In the genomic region with DNA sequence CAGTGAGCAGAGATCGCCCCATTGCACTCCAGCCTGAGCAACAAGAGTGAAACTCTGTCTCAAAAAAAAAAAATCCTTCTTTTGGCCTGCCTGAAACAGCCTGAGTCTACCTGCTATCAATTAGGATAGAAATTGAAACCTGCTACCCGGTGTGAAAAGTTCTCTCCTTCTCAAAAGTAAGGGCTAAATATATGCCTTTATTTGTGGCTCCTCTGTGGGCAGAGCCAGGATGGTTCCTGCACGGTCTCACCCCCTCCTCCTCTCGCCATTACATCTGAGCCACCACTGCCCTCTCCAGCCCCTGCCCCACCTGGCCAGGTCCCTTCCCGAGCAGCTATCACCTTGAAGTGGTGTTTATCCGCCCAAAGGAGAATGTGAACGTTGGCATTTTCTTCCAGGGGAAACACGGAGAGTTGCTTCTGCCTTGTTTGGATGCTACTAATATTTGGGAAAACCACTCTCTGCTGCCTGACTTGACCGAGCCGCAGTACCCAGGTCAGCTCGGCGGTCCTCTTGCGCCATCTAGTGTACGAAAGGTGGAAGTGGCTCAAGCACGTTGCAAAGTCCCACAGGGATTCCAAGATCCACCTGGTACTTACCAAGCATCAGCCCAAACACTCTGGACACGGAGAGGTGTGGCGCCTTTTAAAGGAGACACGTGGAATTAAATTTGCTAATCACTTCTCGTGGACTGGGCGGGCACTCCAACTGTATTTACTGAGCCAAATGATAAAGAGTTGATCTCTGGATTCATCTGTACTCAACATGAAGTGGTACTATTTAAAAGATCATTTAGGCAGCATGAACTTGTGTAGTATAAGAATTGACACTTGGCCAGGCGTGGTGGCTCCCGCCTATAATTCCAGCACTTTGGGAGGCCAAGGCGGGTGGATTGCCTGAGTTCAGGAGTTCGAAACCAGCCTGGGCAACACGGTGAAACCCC, we compare ENCODE assay signal across 8 cellular contexts. TPM values are rescaled to one million over a fixed set of nuclear protein-coding genes. Genes with fewer than 3 reads are reported as not detected.
DNase-seq lines count a peak whose midpoint lies in the region; ATAC-seq and TF ChIP-seq lines count a peak whose summit lies in the region.

No MANE protein-coding gene starts in this region.

- peak overlapping the region; percentile 12; the same call in 1 of the 2 replicates for H3K4me3 ChIP-seq in AG04449 (ENCODE audit: low read depth, low read length)
- H3K4me3 ChIP-seq in IMR-90 (ENCODE audit: insufficient read depth, low read depth, low read length), result no peak overlapping the region
- H3K4me3 ChIP-seq in OCI-LY7 (ENCODE audit: low read depth, low read length, poor library complexity, severe bottlenecking), result no peak overlapping the region
- H3K4me3 ChIP-seq in esophagus squamous epithelium, result no peak overlapping the region

- TF ChIP-seq CTCF in AG04449 (IDR thresholded peaks at IDR 0.05; ENCODE audit: insufficient read depth, low read length, missing control alignments) (peak; percentile 91), IMR-90 (conservative IDR thresholded peaks at IDR 0.05; ENCODE audit: low read depth, low read length) (peak; percentile 97), OCI-LY7 (conservative IDR thresholded peaks at IDR 0.05; ENCODE audit: low read length) (peak; percentile 97), esophagus squamous epithelium (IDR thresholded peaks at IDR 0.05) (peak; percentile 86 to 97 (median 94)), natural killer cell (IDR thresholded peaks at IDR 0.05) (peak; percentile 89)

- no peak overlapping the region; the same call in 1 of the 2 replicates for H3K4ac ChIP-seq in IMR-90 (ENCODE audit: low read depth, low read length)

- no peak overlapping the region for H3K18ac ChIP-seq in IMR-90 (ENCODE audit: low read depth, low read length)

- no peaks in the 10 kb centered on the region for H3K79me1 ChIP-seq in IMR-90 (ENCODE audit: low read depth in 1 of 2, low read length in 2 of 2)

- H3K4me3 Mint-ChIP-seq in natural killer cell, result peak overlapping the region; percentile 2

- H4K8ac ChIP-seq in IMR-90 (ENCODE audit: low read depth in 2 of 2, low read length in 2 of 2), result peak overlapping the region in 1 of 2 experiments; percentile 66; a peak in 1 of 4 replicates

- peak overlapping the region; percentile 57; the same call in 1 of the 2 replicates for H4K91ac ChIP-seq in IMR-90 (ENCODE audit: insufficient read depth, low read depth, low read length)

- H3K4me2 ChIP-seq in IMR-90 (ENCODE audit: low read depth, low read length) (peak overlapping the region; percentile 25; the same call in 1 of the 2 replicates), OCI-LY7 (ENCODE audit: low read length) (no peak overlapping the region)

- no peak for DNase-seq in AG04449 (ENCODE audit: low read depth, low spot score)
- peak; percentile 73 for DNase-seq in IMR-90
- DNase-seq in OCI-LY7 (ENCODE audit: low spot score), result peak; percentile 68
- peak; percentile 56 for DNase-seq in activated T-cell treated with anti-CD3 and anti-CD28 coated beads for 24 hours (ENCODE audit: low read depth)
- DNase-seq in esophagus squamous epithelium (lab: John Stamatoyannopoulos, UW), result peak; percentile 12
- DNase-seq in natural killer cell, result peak; percentile 63
- peak; percentile 12 to 68 (median 48) for DNase-seq in stimulated activated naive CD4-positive, alpha-beta T cell (lab: John Stamatoyannopoulos, UW)

- no peak overlapping the region for H3K23ac ChIP-seq in IMR-90 (ENCODE audit: low read depth, low read length)

- dilution Hi-C loops in IMR-90 (cut with HindIII; ENCODE audit: low sequenced_read_pairs, unreplicated experiment), result no loop called here

- H3K9me3 Mint-ChIP-seq in natural killer cell, result no peaks in the 10 kb centered on the region

- peak overlapping the region; percentile 42; the same call in 1 of the 3 replicates for H2BK15ac ChIP-seq in IMR-90 (ENCODE audit: low read depth, low read length)

- H2AFZ ChIP-seq in IMR-90 (replicated peaks; ENCODE audit: low read length, poor library complexity) (peak overlapping the region; percentile 92), OCI-LY7 (ENCODE audit: low read length) (no peak overlapping the region)

- H3K9me3 ChIP-seq in IMR-90 (ENCODE audit: control insufficient read depth, insufficient read depth, low read length), result no peaks in the 10 kb centered on the region
- no peaks in the 10 kb centered on the region for H3K9me3 ChIP-seq in OCI-LY7 (ENCODE audit: low read length)
- H3K9me3 ChIP-seq in esophagus squamous epithelium, result no peaks in the 10 kb centered on the region

- TF ChIP-seq POLR2A in IMR-90 (IDR thresholded peaks at IDR 0.05; ENCODE audit: low read depth, low read length), result no peak
- no peak for TF ChIP-seq POLR2A in esophagus squamous epithelium (IDR thresholded peaks at IDR 0.05)

- H2BK120ac ChIP-seq in IMR-90 (ENCODE audit: low read depth, low read length), result peak overlapping the region; percentile 76; the same call in 1 of the 2 replicates

- WGBS in IMR-90 (ENCODE audit: extremely low coverage in 2 of 2, insufficient read length in 1 of 2), 2 experiments, result 0% methylated on average over 6 of the region's 25 CpGs; no CpG with 5 or more reads in 1 of the 2 experiments
- WGBS in esophagus squamous epithelium, 2 donors, result 16 to 24% methylated on average over 23 to 24 of the region's 25 CpGs

- H3K27me3 ChIP-seq in IMR-90 (ENCODE audit: control insufficient read depth, insufficient read depth, low read length) (no peaks in the 10 kb centered on the region), esophagus squamous epithelium (no peaks in the 10 kb centered on the region)

- POLR2A ChIA-PET in AG04449 (lab: Yijun Ruan, JAX), result interaction anchor here (0.7 kb wide), 1 partner anchor 1258 kb away, joined by 5 read pairs; no protein-coding TSS in a partner anchor
- POLR2A ChIA-PET in IMR-90 (lab: Charles Lee; ENCODE audit: unreplicated experiment), result interaction anchor here (0.6 kb wide), 1 partner anchor 977 kb away, joined by 6 read pairs; no protein-coding TSS in a partner anchor
- POLR2A ChIA-PET in OCI-LY7 (lab: Charles Lee), result no interaction called here

- no peak overlapping the region for H3K27ac Mint-ChIP-seq in natural killer cell

- peaks cover 7% of the 10 kb centered on the region in 2 donors for H3K4me1 Mint-ChIP-seq in natural killer cell

- no peaks in the 10 kb centered on the region for H3K79me2 ChIP-seq in OCI-LY7 (ENCODE audit: insufficient read depth, low read depth, low read length)

- no peak overlapping the region for H2AK5ac ChIP-seq in IMR-90 (ENCODE audit: low read depth, low read length)

- no peak overlapping the region for H2BK20ac ChIP-seq in IMR-90 (ENCODE audit: low read depth, low read length)

- CTCF ChIA-PET in AG04449 (lab: Yijun Ruan, JAX) (interaction anchor here (0.7 to 3.7 kb wide), 35 partner anchors 8 to 1660 kb away, joined by 3 to 30 read pairs (median 4); no protein-coding TSS in a partner anchor), IMR-90 (lab: Yijun Ruan, JAX) (interaction anchor here (0.5 to 1.1 kb wide), 2 partner anchors 10 to 83 kb away, joined by 3 read pairs; no protein-coding TSS in a partner anchor), OCI-LY7 (lab: Charles Lee; ENCODE audit: unreplicated experiment) (interaction anchor here (0.8 to 1.0 kb wide), 2 partner anchors 14 to 85 kb away, joined by 3 to 4 read pairs; no protein-coding TSS in a partner anchor)

- H2AK9ac ChIP-seq in IMR-90 (replicated peaks; ENCODE audit: low read depth, low read length, poor library complexity), result no peak overlapping the region

- no peaks in the 10 kb centered on the region for H3K9me2 ChIP-seq in OCI-LY7 (ENCODE audit: insufficient read depth, low read length)

- H3K14ac ChIP-seq in IMR-90 (replicated peaks; ENCODE audit: low read depth, low read length), result 0 out of 2 replicates have a peak overlapping the region, but pooled peaks have one; percentile 11

- ATAC-seq in GM18870 (IDR thresholded peaks at IDR 0.05; ENCODE audit: unreplicated experiment) (peak; percentile 45), IMR-90 (ENCODE audit: low read depth) (peak; percentile 97), natural killer cell (peak; percentile 84 to 96 (median 90))

- H3K9ac ChIP-seq in IMR-90 (ENCODE audit: low read depth, low read length), result no peak overlapping the region

- H3K36me3 ChIP-seq in IMR-90 (ENCODE audit: control insufficient read depth, insufficient read depth, low read length), result no peaks in the 10 kb centered on the region
- no peaks in the 10 kb centered on the region for H3K36me3 ChIP-seq in OCI-LY7 (ENCODE audit: insufficient read depth, low read length)
- H3K36me3 ChIP-seq in esophagus squamous epithelium, result peaks cover 0 to 3% (median 0%) of the 10 kb centered on the region in 3 donors

- no peak overlapping the region for H3K56ac ChIP-seq in IMR-90 (ENCODE audit: extremely low read depth, insufficient read depth, low read length)

- BruUV-seq in IMR-90 (replicated peaks; lab: Mats Ljungman, UMichigan) (no TSS peak), OCI-LY7 (replicated peaks; lab: Mats Ljungman, UMichigan) (no TSS peak)

- peaks cover 5% of the 10 kb centered on the region for H3K9me1 ChIP-seq in IMR-90 (ENCODE audit: insufficient read depth, low read length)

- in situ Hi-C loops in IMR-90 (cut with MboI; ENCODE audit: low sequenced_read_pairs), result no loop called here

- H3K4me1 ChIP-seq in IMR-90 (ENCODE audit: control insufficient read depth, insufficient read depth, low read length) (peaks cover 7% of the 10 kb centered on the region), OCI-LY7 (ENCODE audit: insufficient read depth, low read length, poor library complexity, severe bottlenecking) (peaks cover 5% of the 10 kb centered on the region), esophagus squamous epithelium (peaks cover 0 to 15% (median 1%) of the 10 kb centered on the region in 3 donors)

- no peaks in the 10 kb centered on the region for H3K27me3 Mint-ChIP-seq in natural killer cell (ENCODE audit: low read depth in 2 of 2)

- intact Hi-C loops in IMR-90 (cut with micrococcal nuclease), result loop anchor here (1.0 to 5.0 kb wide), 5 partner anchors 88 to 1141 kb away; no protein-coding TSS in a partner anchor
- intact Hi-C loops in OCI-LY7 (cut with micrococcal nuclease; ENCODE audit: unreplicated experiment), result loop anchor here (1.0 to 10.0 kb wide), 3 partner anchors 85 to 624 kb away; no protein-coding TSS in a partner anchor
- intact Hi-C loops in esophagus squamous epithelium (cut with DNase I), result no loop called here
- intact Hi-C loops in natural killer cell (cut with micrococcal nuclease), result loop anchor here (1.0 kb wide), 2 partner anchors 1283 to 1335 kb away; no protein-coding TSS in a partner anchor

- no peaks in the 10 kb centered on the region for H3K36me3 Mint-ChIP-seq in natural killer cell

- no peaks in the 10 kb centered on the region for H4K20me1 ChIP-seq in IMR-90 (ENCODE audit: insufficient read depth, low read length)
- H4K20me1 ChIP-seq in OCI-LY7 (ENCODE audit: insufficient read depth, low read length), result no peaks in the 10 kb centered on the region

- H4K5ac ChIP-seq in IMR-90 (ENCODE audit: low read depth, low read length), result no peak overlapping the region

- peak; percentile 98 for TF ChIP-seq RAD21 in IMR-90 (IDR thresholded peaks at IDR 0.05; ENCODE audit: low read length)

- H2BK5ac ChIP-seq in IMR-90 (ENCODE audit: low read depth, low read length, poor library complexity, severe bottlenecking), result no peak overlapping the region

- H3K27ac ChIP-seq in IMR-90 (ENCODE audit: insufficient read depth, low read length) (no peak overlapping the region), OCI-LY7 (ENCODE audit: low read depth, low read length, poor library complexity, severe bottlenecking) (no peak overlapping the region), esophagus squamous epithelium (no peak overlapping the region)

RNA-seq across cellular contexts. Expression of gene SETD4, which starts 31.9 kb away (rescaled TPM):
- 7.5 and 9.5 TPM in 2 replicates for total RNA-seq in IMR-90 (2012; rRNA removed)
- 7.7 and 11.4 TPM in 2 replicates for polyA plus RNA-seq in IMR-90 (2012; rRNA removed)
- 2.6 and 3.6 TPM in 2 replicates for polyA plus RNA-seq in IMR-90 (2012; cell fraction: cytosol; rRNA removed)
- 18.4 and 35.9 TPM in 2 replicates for polyA plus RNA-seq in IMR-90 (2012; cell fraction: nucleus; rRNA removed; ENCODE audit: low replicate concordance)
- 16.1 and 19.1 TPM in 2 replicates for total RNA-seq in OCI-LY7 (2014; rRNA removed; shearing (Covaris generic))
- 28.1 and 31.4 TPM in 2 replicates for total RNA-seq in OCI-LY7 (2022)
- 10 to 100 TPM in 3 of 4 donors, 1 to 10 TPM in 1; 9.9 to 30.1 (median 14.6) TPM for total RNA-seq in esophagus squamous epithelium
- 10 to 100 TPM; 19.1 to 29.3 (median 22.5) TPM for total RNA-seq in natural killer cell

RNA-seq across cellular contexts. Expression of gene CBR1, which starts 41.4 kb away (rescaled TPM):
- total RNA-seq in IMR-90 (2012; rRNA removed), result 110 and 222 TPM in 2 replicates
- polyA plus RNA-seq in IMR-90 (2012; rRNA removed), result 122 and 166 TPM in 2 replicates
- polyA plus RNA-seq in IMR-90 (2012; cell fraction: cytosol; rRNA removed), result 441 and 499 TPM in 2 replicates
- polyA plus RNA-seq in IMR-90 (2012; cell fraction: nucleus; rRNA removed; ENCODE audit: low replicate concordance), result 56.3 and 235 TPM in 2 replicates
- total RNA-seq in OCI-LY7 (2014; rRNA removed; shearing (Covaris generic)), result 12.0 TPM in 2 replicates
- total RNA-seq in OCI-LY7 (2022), result not detected in 2 replicates
- total RNA-seq in esophagus squamous epithelium, result 100 to 1,000 TPM; 320 to 932 (median 584) TPM
- total RNA-seq in natural killer cell, result 10 to 100 TPM in 2 of 3 donors, 1 to 10 TPM in 1; 5.0 to 14.1 (median 12.4) TPM

Comparison
In these comparisons a context has a peak if more than half of its experiments do, and no peak if none do; other contexts are left out.
1. ATAC-seq: peak in every context shown above with its lines; median percentile 97 in IMR-90; 90 in natural killer cell; 45 in GM18870.